Comparison of ENCODE assay signal across 22 cellular contexts in genomic region chr10:102552533-102552932, GRCh38. TPM values are rescaled to one million over a fixed set of nuclear protein-coding genes. Genes with fewer than 3 reads are reported as not detected.
A peak's percentile ranks its signal among the peaks of the same experiment; 100 is the strongest.
DNase-seq lines count a peak whose midpoint lies in the region; ATAC-seq, FAIRE-seq and TF ChIP-seq lines count a peak whose summit lies in the region.
"Had no signal": no experiment of that assay in that cellular context is flagged by ENCODE, and none has a peak within 500 bp of the region (broad histone marks: within the 10 kb centered on the region; RNA-seq: fewer than 3 reads in every experiment).

No MANE protein-coding gene starts in this region.

- no peak for TF ChIP-seq CTCF in D721Med (IDR thresholded peaks at IDR 0.05; ENCODE audit: insufficient read depth, missing control alignments)

- FAIRE-seq in D721Med (lab: Jason Lieb, UNC): peak; percentile 61
- FAIRE-seq: A204.1, GM12878, GM12892, GM18507 had no signal

- no peak for ATAC-seq in SK-N-SH treated with all-trans-retinoic acid at 6 μM for 48 hours
- ATAC-seq in GM19324 (IDR thresholded peaks at IDR 0.05; ENCODE audit: low FRiP score, unreplicated experiment): no peak
- ATAC-seq: CD8-positive, alpha-beta T cell; GM12878 had no signal

- DNase-seq in D721Med (ENCODE audit: insufficient read length, low spot score) (peak; percentile 65), HT-29 (ENCODE audit: low spot score) (no peak), globus pallidus (ENCODE audit: low spot score) (no peak)
- DNase-seq: 8988T; AML-193; Caco-2; Calu3; CD4-positive, alpha-beta T cell; CD8-positive, alpha-beta T cell; DMS 273 treated with DMSO at 0.1 percent for 48 hours; DMS153; DMS53; DMS79; DND-41; EL; GDM1 had no signal

TF ChIP-seq in SK-N-SH treated with all-trans-retinoic acid at 6 μM for 48 hours, 23 proteins besides CTCF, POLR2A, EP300 and RAD21:
- TF ChIP-seq ZFP3 (CRISPR knock-in tag; IDR thresholded peaks at IDR 0.05): no peak
- no peak for TF ChIP-seq ZFP30 (CRISPR knock-in tag; IDR thresholded peaks at IDR 0.05)
- no peak for TF ChIP-seq CREB5 (CRISPR knock-in tag; IDR thresholded peaks at IDR 0.05; ENCODE audit: low read depth)
- TF ChIP-seq CSRNP3 (CRISPR knock-in tag; IDR thresholded peaks at IDR 0.05): no peak
- TF ChIP-seq TCF4 (CRISPR knock-in tag; IDR thresholded peaks at IDR 0.05; ENCODE audit: borderline replicate concordance): peak; percentile 67; the same call in 1 of the 2 replicates
- no peak for TF ChIP-seq ISL1 (CRISPR knock-in tag; IDR thresholded peaks at IDR 0.05)
- TF ChIP-seq ZNF70 (CRISPR knock-in tag; IDR thresholded peaks at IDR 0.05): no peak
- TF ChIP-seq SNAI2 (CRISPR knock-in tag; IDR thresholded peaks at IDR 0.05): no peak

RNA-seq across cellular contexts. Expression of gene SUFU, which starts 48.8 kb away (rescaled TPM):
- 1.8 and 2.0 TPM in 2 replicates for total RNA-seq in HT-29 (2014; rRNA removed; shearing (Covaris generic))

RNA-seq across cellular contexts. Expression of gene ACTR1A, which starts 50.0 kb away (rescaled TPM):
- 65.8 and 66.2 TPM in 2 replicates for total RNA-seq in HT-29 (2014; rRNA removed; shearing (Covaris generic))
